Comparison of ENCODE assay signal across 1 cellular context in genomic region chr5:150639317-150639738, GRCh38.
TF ChIP-seq lines count a peak whose summit lies in the region.

No MANE protein-coding gene starts in this region.

TF ChIP-seq in IMR-90, 13 proteins besides CTCF, POLR2A, EP300 and RAD21 (continued from another document):
- TF ChIP-seq USF2 (IDR thresholded peaks at IDR 0.05; ENCODE audit: low read depth, low read length) (no peak), MAZ (IDR thresholded peaks at IDR 0.05; ENCODE audit: borderline replicate concordance, low read depth, low read length) (no peak), SMC3 (IDR thresholded peaks at IDR 0.05; ENCODE audit: low read depth, low read length) (no peak)
